23 cellular contexts compared by ENCODE assay signal in genomic region chr3:144361002-144361401, GRCh38.
DNase-seq lines count a peak whose midpoint lies in the region; ATAC-seq and TF ChIP-seq lines count a peak whose summit lies in the region.
"Had no signal": no experiment of that assay in that cellular context is flagged by ENCODE, and none has a peak within 500 bp of the region (broad histone marks: within the 10 kb centered on the region; RNA-seq: fewer than 3 reads in every experiment).

No MANE protein-coding gene starts in this region.

- H3K4me2 ChIP-seq in PC-3 (ENCODE audit: low read length): peak overlapping the region; percentile 14
- H3K4me2 ChIP-seq: GM23338, SK-N-SH had no signal

- POLR2A ChIA-PET in PC-3 (lab: Charles Lee; ENCODE audit: unreplicated experiment): interaction anchor here (0.6 kb wide), 1 partner anchor 429 kb away, joined by 3 read pairs; no protein-coding TSS in a partner anchor

- H2AFZ ChIP-seq in PC-3 (ENCODE audit: low read length): no peak overlapping the region
- H2AFZ ChIP-seq: GM23338 had no signal

- H3K4me1 ChIP-seq in PC-3 (ENCODE audit: insufficient read depth, low read length): peaks cover 32% of the 10 kb centered on the region
- H3K4me1 ChIP-seq: Peyer's patch had no signal

- no TSS peak for BruUV-seq in PC-3 (replicated peaks; lab: Mats Ljungman, UMichigan)

- CTCF ChIA-PET in PC-3 (lab: Charles Lee): no interaction called here

- H3K9ac ChIP-seq in PC-3 (ENCODE audit: low read length): no peak overlapping the region
- H3K9ac ChIP-seq: SK-N-SH had no signal

- no peaks in the 10 kb centered on the region for H3K79me2 ChIP-seq in PC-3 (ENCODE audit: low read length)

- H3K27ac ChIP-seq in PC-3 (ENCODE audit: low read length): peak overlapping the region; percentile 76
- H3K27ac ChIP-seq: HL-60, Peyer's patch had no signal

- H3K36me3 ChIP-seq in PC-3 (ENCODE audit: low read depth, low read length): no peaks in the 10 kb centered on the region
- H3K36me3 ChIP-seq: MG63, Peyer's patch had no signal

- peak; percentile 35; the same call in 1 of the 2 replicates for ATAC-seq in PC-3
- ATAC-seq: GM12878, GM23338 had no signal

- H3K9me3 ChIP-seq in PC-3 (ENCODE audit: low read length): no peaks in the 10 kb centered on the region
- H3K9me3 ChIP-seq: MG63, Peyer's patch, SK-N-SH had no signal

- DNase-seq in EL (peak; percentile 55), PC-3 (peak; percentile 70), foreskin fibroblast (peak; percentile 9 to 49), renal cortical epithelial cell (ENCODE audit: low read depth) (peak; percentile 66), NCI-H1694 (lab: John Stamatoyannopoulos, UW) (no peak), dedifferentiated amniotic fluid mesenchymal stem cell (ENCODE audit: extremely low spot score) (no peak)
- DNase-seq in NK-92 treated with Interleukin-12 subunit alpha and Interleukin-12 subunit beta, amount 100 ng/mL, for 24 hours (lab: John Stamatoyannopoulos, UW): no peak
- DNase-seq: CD4-positive, CD25-positive, alpha-beta regulatory T cell; DMS53; GDM1; H9; HFFc6; KBM-7; MG63; NCI-H2029 treated with DMSO at 0.1 percent for 48 hours; NCI-H446 treated with DMSO at 0.1 percent for 48 hours; NCI-H526 treated with DMSO at 0.1 percent for 48 hours; Peyer's patch; SK-N-SH; SW 1271 had no signal

- H3K4me3 ChIP-seq in PC-3 (ENCODE audit: low read length): no peak overlapping the region
- no peak overlapping the region for H3K4me3 ChIP-seq in foreskin fibroblast (ENCODE audit: low read depth in 1 of 2, low read length in 2 of 2)
- H3K4me3 ChIP-seq: GM12878, GM23338, MG63, Peyer's patch had no signal

- TF ChIP-seq CTCF in PC-3 (conservative IDR thresholded peaks at IDR 0.05; ENCODE audit: low read depth, low read length): no peak
- TF ChIP-seq CTCF in foreskin fibroblast (IDR thresholded peaks at IDR 0.05; ENCODE audit: low read depth, low read length): no peak

- no peaks in the 10 kb centered on the region for H3K27me3 ChIP-seq in PC-3 (ENCODE audit: low read length)
- H3K27me3 ChIP-seq: MG63, Peyer's patch had no signal

- intact Hi-C loops in PC-3 (cut with micrococcal nuclease): no loop called here

- no peaks in the 10 kb centered on the region for H3K9me2 ChIP-seq in PC-3 (replicated peaks; ENCODE audit: low read length)
- H3K9me2 ChIP-seq: SK-N-SH had no signal

- H3F3A ChIP-seq in PC-3 (ENCODE audit: low read length, unreplicated experiment): no peaks in the 10 kb centered on the region

- H4K20me1 ChIP-seq in PC-3 (ENCODE audit: low read length): no peaks in the 10 kb centered on the region

Comparison
In these comparisons a context has a peak if more than half of its experiments do, and no peak if none do; other contexts are left out.
1. DNase-seq: peak in EL (single experiment), PC-3 (single experiment), foreskin fibroblast (2 of 2) and renal cortical epithelial cell (single experiment); none in NK-92 treated with Interleukin-12 subunit alpha and Interleukin-12 subunit beta, amount 100 ng/mL, for 24 hours (single experiment), NCI-H1694 (single experiment) and dedifferentiated amniotic fluid mesenchymal stem cell (single experiment).